18 cellular contexts compared by ENCODE assay signal in genomic region chr2:102131564-102131963, GRCh38. TPM values are rescaled to one million over a fixed set of nuclear protein-coding genes. Genes with fewer than 3 reads are reported as not detected.
DNase-seq lines count a peak whose midpoint lies in the region; ATAC-seq and TF ChIP-seq lines count a peak whose summit lies in the region.
"Had no signal": no experiment of that assay in that cellular context is flagged by ENCODE, and none has a peak within 500 bp of the region (broad histone marks: within the 10 kb centered on the region; RNA-seq: fewer than 3 reads in every experiment).

No MANE protein-coding gene starts in this region.

- no peak for ATAC-seq in HG02571 (IDR thresholded peaks at IDR 0.05; ENCODE audit: unreplicated experiment)
- no peak for ATAC-seq in WTC11

- no peak for TF ChIP-seq CTCF in WTC11 (IDR thresholded peaks at IDR 0.05)

- POLR2A ChIA-PET in WTC11 (lab: Charles Lee), result no interaction called here

- peak overlapping the region; percentile 18 for H3K27ac Mint-ChIP-seq in activated naive CD4-positive, alpha-beta T cell treated with anti-CD3 and anti-CD28 coated beads, Interleukin-2, amount 50 U/mL, for 24 hours
- H3K27ac Mint-ChIP-seq in activated naive CD4-positive, alpha-beta T cell treated with anti-CD3 and anti-CD28 coated beads for 36 hours, result no peak overlapping the region
- H3K27ac Mint-ChIP-seq in WTC11, result no peak overlapping the region
- H3K27ac Mint-ChIP-seq: CD4-positive, alpha-beta T cell; HFFc6 had no signal

- peaks cover 2% of the 10 kb centered on the region for H3K27me3 Mint-ChIP-seq in activated naive CD4-positive, alpha-beta T cell treated with anti-CD3 and anti-CD28 coated beads, Interleukin-2, amount 50 U/mL, for 24 hours
- peaks cover 12% of the 10 kb centered on the region for H3K27me3 Mint-ChIP-seq in activated naive CD4-positive, alpha-beta T cell treated with anti-CD3 and anti-CD28 coated beads for 36 hours (ENCODE audit: low read depth)
- no peaks in the 10 kb centered on the region for H3K27me3 Mint-ChIP-seq in WTC11 (ENCODE audit: low read depth)
- H3K27me3 Mint-ChIP-seq: CD4-positive, alpha-beta T cell had no signal

- intact Hi-C loops in activated naive CD4-positive, alpha-beta T cell treated with anti-CD3 and anti-CD28 coated beads for 36 hours (cut with micrococcal nuclease), result no loop called here

- CTCF ChIA-PET in activated naive CD4-positive, alpha-beta T cell treated with anti-CD3 and anti-CD28 coated beads for 36 hours (lab: Charles Lee), result no interaction called here
- CTCF ChIA-PET in WTC11 (lab: Charles Lee), result no interaction called here

- peaks cover 8% of the 10 kb centered on the region for H3K36me3 Mint-ChIP-seq in activated naive CD4-positive, alpha-beta T cell treated with anti-CD3 and anti-CD28 coated beads, Interleukin-2, amount 50 U/mL, for 24 hours
- H3K36me3 Mint-ChIP-seq in activated naive CD4-positive, alpha-beta T cell treated with anti-CD3 and anti-CD28 coated beads for 36 hours (ENCODE audit: low read depth), result peaks cover 9% of the 10 kb centered on the region
- no peaks in the 10 kb centered on the region for H3K36me3 Mint-ChIP-seq in WTC11
- H3K36me3 Mint-ChIP-seq: CD14-positive monocyte had no signal

- DNase-seq in NCI-H748 (lab: John Stamatoyannopoulos, UW; ENCODE audit: unreplicated experiment), result peak; percentile 7
- DNase-seq in NCI-H748 treated with DMSO at 0.1 percent for 48 hours (lab: John Stamatoyannopoulos, UW), result no peak
- DNase-seq in activated naive CD4-positive, alpha-beta T cell treated with anti-CD3 and anti-CD28 coated beads for 36 hours, result no peak
- DNase-seq in kidney glomerular epithelial cell (lab: John Stamatoyannopoulos, UW), result peak; percentile 98
- DNase-seq in renal cortical epithelial cell (ENCODE audit: low read depth), result peak; percentile 57
- no peak for DNase-seq in WTC11 (ENCODE audit: low spot score)
- DNase-seq: AML-193; BE2C; Calu3; CD4-positive, alpha-beta T cell; CD8-positive, alpha-beta memory T cell; DMS53; DND-41; GOT3; HFFc6 had no signal

- no peak overlapping the region for H3K4me3 Mint-ChIP-seq in activated naive CD4-positive, alpha-beta T cell treated with anti-CD3 and anti-CD28 coated beads, Interleukin-2, amount 50 U/mL, for 24 hours
- no peak overlapping the region for H3K4me3 Mint-ChIP-seq in activated naive CD4-positive, alpha-beta T cell treated with anti-CD3 and anti-CD28 coated beads for 36 hours
- H3K4me3 Mint-ChIP-seq in WTC11, result no peak overlapping the region
- H3K4me3 Mint-ChIP-seq: CD14-positive monocyte; CD4-positive, alpha-beta T cell; CD8-positive, alpha-beta memory T cell; HFFc6 had no signal

- H3K9me3 Mint-ChIP-seq in activated naive CD4-positive, alpha-beta T cell treated with anti-CD3 and anti-CD28 coated beads, Interleukin-2, amount 50 U/mL, for 24 hours, result peaks cover 26% of the 10 kb centered on the region
- peaks cover 16% of the 10 kb centered on the region for H3K9me3 Mint-ChIP-seq in activated naive CD4-positive, alpha-beta T cell treated with anti-CD3 and anti-CD28 coated beads for 36 hours
- peaks cover 6% of the 10 kb centered on the region for H3K9me3 Mint-ChIP-seq in WTC11
- H3K9me3 Mint-ChIP-seq: HFFc6 had no signal

- peaks cover 31% of the 10 kb centered on the region for H3K4me1 Mint-ChIP-seq in activated naive CD4-positive, alpha-beta T cell treated with anti-CD3 and anti-CD28 coated beads, Interleukin-2, amount 50 U/mL, for 24 hours
- H3K4me1 Mint-ChIP-seq in activated naive CD4-positive, alpha-beta T cell treated with anti-CD3 and anti-CD28 coated beads for 36 hours (ENCODE audit: low read depth), result peaks cover 29% of the 10 kb centered on the region
- no peaks in the 10 kb centered on the region for H3K4me1 Mint-ChIP-seq in WTC11
- H3K4me1 Mint-ChIP-seq: CD8-positive, alpha-beta memory T cell had no signal

TF ChIP-seq in WTC11, 78 proteins besides CTCF, POLR2A, EP300 and RAD21:
- TF ChIP-seq ZBTB43 (CRISPR knock-in tag; IDR thresholded peaks at IDR 0.05), result no peak
- no peak for TF ChIP-seq STAT6 (CRISPR knock-in tag; conservative IDR thresholded peaks at IDR 0.05; ENCODE audit: low read depth)
- no peak for TF ChIP-seq GRHL2 (CRISPR knock-in tag; IDR thresholded peaks at IDR 0.05; ENCODE audit: insufficient replicate concordance, severe bottlenecking)
- TF ChIP-seq ERG (CRISPR knock-in tag; IDR thresholded peaks at IDR 0.05), result no peak

RNA-seq across cellular contexts. Expression of gene IL1R1, which starts 11.0 kb away (rescaled TPM):
- total RNA-seq in activated naive CD4-positive, alpha-beta T cell treated with anti-CD3 and anti-CD28 coated beads for 36 hours, result 1 to 10 TPM; 5.7 to 6.7 TPM
- total RNA-seq in renal cortical epithelial cell (21.5 and 62.7 TPM in 2 replicates), WTC11 (2021) (0.37 to 0.78 TPM (median 0.55 TPM) in 3 replicates)

RNA-seq across cellular contexts. Expression of gene IL1RL2, which starts 55.3 kb away (rescaled TPM):
- under 1 TPM; 0.30 to 0.91 TPM for total RNA-seq in activated naive CD4-positive, alpha-beta T cell treated with anti-CD3 and anti-CD28 coated beads for 36 hours
- 3.3 and 4.6 TPM in 2 replicates for total RNA-seq in renal cortical epithelial cell
- 0.11 TPM in 1 of 3 replicates, not detected in the others for total RNA-seq in WTC11 (2021)
- total RNA-seq: CD4-positive, alpha-beta T cell; HFFc6 had no signal

Comparison
In these comparisons a context has a peak if more than half of its experiments do, and no peak if none do; other contexts are left out.
1. DNase-seq: peak in NCI-H748 (single experiment), kidney glomerular epithelial cell (single experiment) and renal cortical epithelial cell (single experiment); none in NCI-H748 treated with DMSO at 0.1 percent for 48 hours (single experiment), activated naive CD4-positive, alpha-beta T cell treated with anti-CD3 and anti-CD28 coated beads for 36 hours (single experiment) and WTC11 (single experiment).